1 cellular context compared by ENCODE assay signal in the genomic region with DNA sequence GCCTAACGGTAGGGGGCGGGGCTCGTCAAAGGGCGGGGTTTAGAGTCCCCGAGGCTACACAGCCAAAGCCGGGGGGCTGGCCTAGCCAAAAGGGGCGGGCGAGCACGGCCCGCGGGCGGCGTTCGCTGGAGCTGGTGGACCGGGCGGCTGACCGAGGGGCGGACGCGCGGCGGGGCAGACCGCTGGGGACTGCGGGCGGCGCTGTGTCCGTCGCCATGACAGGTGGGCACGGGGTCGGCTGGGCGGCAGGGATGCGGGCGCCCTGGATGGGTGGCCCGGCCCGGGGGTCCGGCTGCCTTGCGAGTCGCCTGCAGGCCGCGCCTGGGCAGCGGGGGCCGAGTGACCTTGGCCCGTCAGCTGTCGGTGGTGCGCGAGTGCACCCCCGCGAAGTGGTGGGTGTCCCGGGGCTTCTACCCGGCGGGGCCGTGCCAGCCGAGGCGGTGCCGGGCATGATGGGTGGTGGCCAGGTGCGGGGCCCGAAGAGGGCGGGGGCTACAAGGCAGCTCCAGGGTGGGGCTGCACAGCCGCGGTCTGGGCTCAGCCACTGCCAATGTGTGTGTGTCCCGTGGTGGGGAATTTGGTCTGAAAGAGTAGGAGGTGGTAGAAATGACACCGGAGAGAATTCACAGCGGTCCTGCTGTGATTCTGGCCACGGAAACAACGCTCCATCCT.
TF ChIP-seq lines count a peak whose summit lies in the region.

A gene with protein sequence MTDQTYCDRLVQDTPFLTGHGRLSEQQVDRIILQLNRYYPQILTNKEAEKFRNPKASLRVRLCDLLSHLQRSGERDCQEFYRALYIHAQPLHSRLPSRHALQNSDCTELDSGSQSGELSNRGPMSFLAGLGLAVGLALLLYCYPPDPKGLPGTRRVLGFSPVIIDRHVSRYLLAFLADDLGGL (plus strand): TSS at position 87 of the 672 bp plus-strand sequence. CDS start 129 bp downstream, at position 216.

TF ChIP-seq in GM12878, 131 proteins besides CTCF, POLR2A, EP300 and RAD21 (continued from another document):
- TF ChIP-seq, protein P1, sequence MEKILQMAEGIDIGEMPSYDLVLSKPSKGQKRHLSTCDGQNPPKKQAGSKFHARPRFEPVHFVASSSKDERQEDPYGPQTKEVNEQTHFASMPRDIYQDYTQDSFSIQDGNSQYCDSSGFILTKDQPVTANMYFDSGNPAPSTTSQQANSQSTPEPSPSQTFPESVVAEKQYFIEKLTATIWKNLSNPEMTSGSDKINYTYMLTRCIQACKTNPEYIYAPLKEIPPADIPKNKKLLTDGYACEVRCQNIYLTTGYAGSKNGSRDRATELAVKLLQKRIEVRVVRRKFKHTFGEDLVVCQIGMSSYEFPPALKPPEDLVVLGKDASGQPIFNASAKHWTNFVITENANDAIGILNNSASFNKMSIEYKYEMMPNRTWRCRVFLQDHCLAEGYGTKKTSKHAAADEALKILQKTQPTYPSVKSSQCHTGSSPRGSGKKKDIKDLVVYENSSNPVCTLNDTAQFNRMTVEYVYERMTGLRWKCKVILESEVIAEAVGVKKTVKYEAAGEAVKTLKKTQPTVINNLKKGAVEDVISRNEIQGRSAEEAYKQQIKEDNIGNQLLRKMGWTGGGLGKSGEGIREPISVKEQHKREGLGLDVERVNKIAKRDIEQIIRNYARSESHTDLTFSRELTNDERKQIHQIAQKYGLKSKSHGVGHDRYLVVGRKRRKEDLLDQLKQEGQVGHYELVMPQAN (conservative IDR thresholded peaks at IDR 0.05) = peak; percentile 88
- TF ChIP-seq ASH2L (IDR thresholded peaks at IDR 0.05; ENCODE audit: borderline replicate concordance, low read depth) (no peak), ZNF207 (IDR thresholded peaks at IDR 0.05; ENCODE audit: borderline replicate concordance) (peak; percentile 94), IKZF1 (conservative IDR thresholded peaks at IDR 0.05) (peak; percentile 73), RB1 (IDR thresholded peaks at IDR 0.05; ENCODE audit: borderline replicate concordance) (0 out of 2 replicates have a peak, but pooled peaks have one; percentile 60), RFX5 (IDR thresholded peaks at IDR 0.05; ENCODE audit: low read depth, low read length) (no peak), BACH1 (IDR thresholded peaks at IDR 0.05; ENCODE audit: borderline replicate concordance) (peak; percentile 73; the same call in 1 of the 2 replicates), YY1 (IDR thresholded peaks at IDR 0.05; ENCODE audit: low read depth, low read length) (peak; percentile 66; the same call in 1 of the 2 replicates), GATAD2B (conservative IDR thresholded peaks at IDR 0.05; ENCODE audit: low read depth) (peak; percentile 97)
- TF ChIP-seq, protein P2, sequence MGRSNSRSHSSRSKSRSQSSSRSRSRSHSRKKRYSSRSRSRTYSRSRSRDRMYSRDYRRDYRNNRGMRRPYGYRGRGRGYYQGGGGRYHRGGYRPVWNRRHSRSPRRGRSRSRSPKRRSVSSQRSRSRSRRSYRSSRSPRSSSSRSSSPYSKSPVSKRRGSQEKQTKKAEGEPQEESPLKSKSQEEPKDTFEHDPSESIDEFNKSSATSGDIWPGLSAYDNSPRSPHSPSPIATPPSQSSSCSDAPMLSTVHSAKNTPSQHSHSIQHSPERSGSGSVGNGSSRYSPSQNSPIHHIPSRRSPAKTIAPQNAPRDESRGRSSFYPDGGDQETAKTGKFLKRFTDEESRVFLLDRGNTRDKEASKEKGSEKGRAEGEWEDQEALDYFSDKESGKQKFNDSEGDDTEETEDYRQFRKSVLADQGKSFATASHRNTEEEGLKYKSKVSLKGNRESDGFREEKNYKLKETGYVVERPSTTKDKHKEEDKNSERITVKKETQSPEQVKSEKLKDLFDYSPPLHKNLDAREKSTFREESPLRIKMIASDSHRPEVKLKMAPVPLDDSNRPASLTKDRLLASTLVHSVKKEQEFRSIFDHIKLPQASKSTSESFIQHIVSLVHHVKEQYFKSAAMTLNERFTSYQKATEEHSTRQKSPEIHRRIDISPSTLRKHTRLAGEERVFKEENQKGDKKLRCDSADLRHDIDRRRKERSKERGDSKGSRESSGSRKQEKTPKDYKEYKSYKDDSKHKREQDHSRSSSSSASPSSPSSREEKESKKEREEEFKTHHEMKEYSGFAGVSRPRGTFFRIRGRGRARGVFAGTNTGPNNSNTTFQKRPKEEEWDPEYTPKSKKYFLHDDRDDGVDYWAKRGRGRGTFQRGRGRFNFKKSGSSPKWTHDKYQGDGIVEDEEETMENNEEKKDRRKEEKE (IDR thresholded peaks at IDR 0.05) = 0 out of 2 replicates have a peak, but pooled peaks have one; percentile 28
